ENCODE assay signal across 16 cellular contexts in the genomic region with DNA sequence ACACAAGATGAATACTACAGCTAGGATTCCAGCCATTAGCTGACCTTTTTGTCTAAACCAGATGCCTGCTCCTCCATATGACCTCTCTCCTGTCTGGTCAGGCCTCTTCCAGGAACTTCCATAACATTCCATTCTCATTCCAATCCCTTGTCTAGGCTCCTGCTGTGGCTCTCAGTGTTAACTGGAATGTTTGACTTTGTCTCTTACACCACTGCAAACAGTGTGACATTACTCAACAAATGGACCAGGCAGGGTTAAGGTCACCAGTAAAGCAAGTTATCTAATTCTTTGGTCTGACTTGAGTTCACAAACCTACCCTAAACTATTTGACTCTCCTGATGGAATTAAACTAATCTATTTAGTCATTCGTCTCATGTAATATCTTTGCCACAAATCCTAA. TPM values are rescaled to one million over a fixed set of nuclear protein-coding genes. Genes with fewer than 3 reads are reported as not detected.
A peak's percentile ranks its signal among the peaks of the same experiment; 100 is the strongest.
DNase-seq lines count a peak whose midpoint lies in the region; ATAC-seq, FAIRE-seq and TF ChIP-seq lines count a peak whose summit lies in the region.
"Had no signal": no experiment of that assay in that cellular context is flagged by ENCODE, and none has a peak within 500 bp of the region (broad histone marks: within the 10 kb centered on the region; RNA-seq: fewer than 3 reads in every experiment).

No MANE protein-coding gene starts in this region.

- no peaks in the 10 kb centered on the region for H3K27me3 Mint-ChIP-seq in astrocyte (ENCODE audit: low read depth, unreplicated experiment)
- peaks cover 30% of the 10 kb centered on the region for H3K27me3 Mint-ChIP-seq in activated CD4-positive, alpha-beta memory T cell treated with anti-CD3 and anti-CD28 coated beads, Interleukin-2, amount 10 ng/mL, durations not matched to agents 7 days and 5 days

- H3K36me3 Mint-ChIP-seq in astrocyte (ENCODE audit: low read depth, unreplicated experiment): no peaks in the 10 kb centered on the region
- peaks cover 5% of the 10 kb centered on the region for H3K36me3 Mint-ChIP-seq in activated CD4-positive, alpha-beta memory T cell treated with anti-CD3 and anti-CD28 coated beads, Interleukin-2, amount 10 ng/mL, durations not matched to agents 7 days and 5 days (ENCODE audit: low read depth)
- H3K36me3 Mint-ChIP-seq: activated naive CD8-positive, alpha-beta T cell had no signal

- peaks cover 28% of the 10 kb centered on the region for H3K4me1 Mint-ChIP-seq in astrocyte (ENCODE audit: low read depth, unreplicated experiment)
- H3K4me1 Mint-ChIP-seq in activated CD4-positive, alpha-beta memory T cell treated with anti-CD3 and anti-CD28 coated beads, Interleukin-2, amount 10 ng/mL, durations not matched to agents 7 days and 5 days: no peaks in the 10 kb centered on the region

- intact Hi-C loops in upper lobe of right lung (cut with DNase I): no loop called here

- no peak overlapping the region for H2AFZ ChIP-seq in astrocyte (ENCODE audit: low read depth, low read length)

- DNase-seq in HAP-1 (ENCODE audit: low spot score in 2 of 2) (peak; percentile 14 to 41), astrocyte (ENCODE audit: low read depth) (peak; percentile 93), iPS-NIHi7 (ENCODE audit: extremely low spot score) (peak; percentile 42), upper lobe of right lung (no peak), HK-2 (ENCODE audit: unreplicated experiment) (no peak)
- no peak for DNase-seq in activated CD4-positive, alpha-beta memory T cell treated with anti-CD3 and anti-CD28 coated beads, Interleukin-2, amount 10 ng/mL, durations not matched to agents 7 days and 5 days
- DNase-seq: colonic mucosa; foreskin keratinocyte; left colon; NCI-H2029 treated with DMSO at 0.1 percent for 48 hours; NK-92 treated with Interleukin-12 subunit alpha and Interleukin-12 subunit beta, amount 100 ng/mL, for 24 hours; WERI-Rb-1 had no signal

- H3K79me2 ChIP-seq in astrocyte (ENCODE audit: insufficient read depth, low read length): peaks cover 22% of the 10 kb centered on the region

- peak overlapping the region; percentile 61 for H3K27ac Mint-ChIP-seq in astrocyte (ENCODE audit: unreplicated experiment)
- no peak overlapping the region for H3K27ac Mint-ChIP-seq in activated CD4-positive, alpha-beta memory T cell treated with anti-CD3 and anti-CD28 coated beads, Interleukin-2, amount 10 ng/mL, durations not matched to agents 7 days and 5 days
- H3K27ac Mint-ChIP-seq: activated naive CD8-positive, alpha-beta T cell had no signal

- no peak overlapping the region for H3K4me2 ChIP-seq in astrocyte (ENCODE audit: low read length)

- H3K4me3 Mint-ChIP-seq in astrocyte (ENCODE audit: unreplicated experiment): no peak overlapping the region
- no peak overlapping the region for H3K4me3 Mint-ChIP-seq in activated CD4-positive, alpha-beta memory T cell treated with anti-CD3 and anti-CD28 coated beads, Interleukin-2, amount 10 ng/mL, durations not matched to agents 7 days and 5 days
- H3K4me3 Mint-ChIP-seq: activated naive CD8-positive, alpha-beta T cell had no signal

- no peaks in the 10 kb centered on the region for H3K9me3 Mint-ChIP-seq in astrocyte (ENCODE audit: unreplicated experiment)
- peaks cover 5% of the 10 kb centered on the region for H3K9me3 Mint-ChIP-seq in activated CD4-positive, alpha-beta memory T cell treated with anti-CD3 and anti-CD28 coated beads, Interleukin-2, amount 10 ng/mL, durations not matched to agents 7 days and 5 days
- H3K9me3 Mint-ChIP-seq: neural crest cell had no signal

- H3K9ac ChIP-seq in astrocyte (ENCODE audit: low read length): no peak overlapping the region

- CTCF ChIA-PET in activated CD4-positive, alpha-beta memory T cell treated with anti-CD3 and anti-CD28 coated beads, Interleukin-2, amount 10 ng/mL, durations not matched to agents 7 days and 5 days (lab: Charles Lee): no interaction called here

- H3K36me3 ChIP-seq in HAP-1 (replicated peaks) (no peaks in the 10 kb centered on the region), astrocyte (ENCODE audit: insufficient read depth, low read length) (no peaks in the 10 kb centered on the region), upper lobe of right lung (no peaks in the 10 kb centered on the region)
- H3K36me3 ChIP-seq: colonic mucosa had no signal

- peak overlapping the region; percentile 19 for H3K27ac ChIP-seq in astrocyte (ENCODE audit: low read depth, low read length)
- H3K27ac ChIP-seq in upper lobe of right lung: no peak overlapping the region
- H3K27ac ChIP-seq: colonic mucosa, foreskin keratinocyte, WERI-Rb-1 had no signal

- in situ Hi-C loops in HAP-1 (cut with MboI; ENCODE audit: low sequenced_read_pairs): no loop called here

- H3K4me1 ChIP-seq in HAP-1 (peaks cover 33% of the 10 kb centered on the region), astrocyte (ENCODE audit: insufficient read depth, low read length) (peaks cover 22% of the 10 kb centered on the region), upper lobe of right lung (peaks cover 8% of the 10 kb centered on the region)
- H3K4me1 ChIP-seq: colonic mucosa had no signal

- H3K4me3 ChIP-seq in HAP-1: no peak overlapping the region
- H3K4me3 ChIP-seq in astrocyte (ENCODE audit: insufficient read depth, low read depth, low read length): no peak overlapping the region
- H3K4me3 ChIP-seq in upper lobe of right lung: no peak overlapping the region
- H3K4me3 ChIP-seq: colonic mucosa, SK-N-MC had no signal

- TF ChIP-seq CTCF in astrocyte (IDR thresholded peaks at IDR 0.05; ENCODE audit: insufficient read depth, low read depth, low read length) (no peak), upper lobe of right lung (IDR thresholded peaks at IDR 0.05) (no peak)

- H4K20me1 ChIP-seq in astrocyte (ENCODE audit: insufficient read depth, low read length): no peaks in the 10 kb centered on the region

- FAIRE-seq in astrocyte (lab: Jason Lieb, UNC): peak; percentile 76

- POLR2A ChIA-PET in activated CD4-positive, alpha-beta memory T cell treated with anti-CD3 and anti-CD28 coated beads, Interleukin-2, amount 10 ng/mL, durations not matched to agents 7 days and 5 days (lab: Charles Lee): no interaction called here

- no peaks in the 10 kb centered on the region for H3K9me3 ChIP-seq in HAP-1
- H3K9me3 ChIP-seq in astrocyte (ENCODE audit: insufficient read depth, low read depth, low read length): no peaks in the 10 kb centered on the region
- no peaks in the 10 kb centered on the region for H3K9me3 ChIP-seq in upper lobe of right lung
- H3K9me3 ChIP-seq: colonic mucosa had no signal

- H3K27me3 ChIP-seq in HAP-1 (ENCODE audit: low read depth): no peaks in the 10 kb centered on the region
- H3K27me3 ChIP-seq in astrocyte (ENCODE audit: insufficient read depth, low read length): no peaks in the 10 kb centered on the region
- H3K27me3 ChIP-seq in upper lobe of right lung: peaks cover 20% of the 10 kb centered on the region

- peak; percentile 11 for ATAC-seq in upper lobe of right lung
- no peak for ATAC-seq in HG03457 (IDR thresholded peaks at IDR 0.05; ENCODE audit: unreplicated experiment)
- ATAC-seq: foreskin keratinocyte, left colon had no signal

RNA-seq across cellular contexts. Expression of gene GPC6, which starts 2.1 kb away (rescaled TPM):
- total RNA-seq in astrocyte: 63.0 and 81.8 TPM in 2 replicates
- 8.4 TPM for total RNA-seq in upper lobe of right lung
- not detected for total RNA-seq in activated CD4-positive, alpha-beta memory T cell treated with anti-CD3 and anti-CD28 coated beads, Interleukin-2, amount 10 ng/mL, durations not matched to agents 7 days and 5 days

Comparison
In these comparisons a context has a peak if more than half of its experiments do, and no peak if none do; other contexts are left out.
1. DNase-seq: peak in HAP-1 (2 of 2), astrocyte (single experiment) and iPS-NIHi7 (single experiment); none in upper lobe of right lung (single experiment), activated CD4-positive, alpha-beta memory T cell treated with anti-CD3 and anti-CD28 coated beads, Interleukin-2, amount 10 ng/mL, durations not matched to agents 7 days and 5 days (single experiment) and HK-2 (single experiment).